Comparison of ENCODE assay signal across 13 cellular contexts in genomic region chr7:50317697-50318640, GRCh38. TPM values are rescaled to one million over a fixed set of nuclear protein-coding genes. Genes with fewer than 3 reads are reported as not detected.
A peak's percentile ranks its signal among the peaks of the same experiment; 100 is the strongest.
DNase-seq lines count a peak whose midpoint lies in the region; ATAC-seq and FAIRE-seq lines count a peak whose summit lies in the region.
"Had no signal": no experiment of that assay in that cellular context is flagged by ENCODE, and none has a peak within 500 bp of the region (broad histone marks: within the 10 kb centered on the region; RNA-seq: fewer than 3 reads in every experiment).

No MANE protein-coding gene starts in this region.

- peak overlapping the region in 15 of 21 experiments; percentile 5 to 96 (median 70) for H3K27ac ChIP-seq in skin epidermis

- H3K4me3 ChIP-seq in skin epidermis: no peak overlapping the region

- peak overlapping the region; percentile 94 to 96 for H3K4me3 Mint-ChIP-seq in activated T-cell treated with anti-CD3 and anti-CD28 coated beads, Interleukin-2, amount 50 U/mL, for 72 hours

- ATAC-seq in GM18861 (IDR thresholded peaks at IDR 0.05; ENCODE audit: unreplicated experiment) (peak; percentile 1), HG03103 (IDR thresholded peaks at IDR 0.05; ENCODE audit: low read depth, unreplicated experiment) (peak; percentile 6), GM18520 (IDR thresholded peaks at IDR 0.05; ENCODE audit: unreplicated experiment) (no peak)
- peak; percentile 39 to 41 for ATAC-seq in activated T-cell treated with anti-CD3 and anti-CD28 coated beads, Interleukin-2, amount 50 U/mL, for 72 hours (replicated peaks in 1 of 2)

- H3K4me1 Mint-ChIP-seq in activated T-cell treated with anti-CD3 and anti-CD28 coated beads, Interleukin-2, amount 50 U/mL, for 72 hours (ENCODE audit: low read depth): peaks cover 97% of the 10 kb centered on the region

- H3K27me3 Mint-ChIP-seq in activated T-cell treated with anti-CD3 and anti-CD28 coated beads, Interleukin-2, amount 50 U/mL, for 72 hours (ENCODE audit: low read depth): no peaks in the 10 kb centered on the region

- no peak for FAIRE-seq in RCC 7860 (lab: Jason Lieb, UNC)

- DNase-seq in activated T-cell treated with anti-CD3 and anti-CD28 coated beads, Interleukin-2, amount 50 U/mL, for 72 hours: no peak
- DNase-seq in RCC 7860 (ENCODE audit: low spot score): no peak
- no peak for DNase-seq in KG1 (lab: John Stamatoyannopoulos, UW)
- DNase-seq in NCI-H1105 treated with DMSO at 0.1 percent for 48 hours (lab: John Stamatoyannopoulos, UW): no peak
- DNase-seq: activated CD4-positive, alpha-beta T cell treated with anti-CD3 and anti-CD28 coated beads for 4 hours; caudate nucleus; DMS53; NCI-H1092 treated with DMSO at 0.1 percent for 48 hours had no signal

- peaks cover 33 to 69% of the 10 kb centered on the region in 2 donors for H3K36me3 Mint-ChIP-seq in activated T-cell treated with anti-CD3 and anti-CD28 coated beads, Interleukin-2, amount 50 U/mL, for 72 hours (ENCODE audit: insufficient read depth in 2 of 2)

- no peaks in the 10 kb centered on the region for H3K9me3 Mint-ChIP-seq in activated T-cell treated with anti-CD3 and anti-CD28 coated beads, Interleukin-2, amount 50 U/mL, for 72 hours

- H3K27ac Mint-ChIP-seq in activated T-cell treated with anti-CD3 and anti-CD28 coated beads, Interleukin-2, amount 50 U/mL, for 72 hours: peak overlapping the region; percentile 99

RNA-seq across cellular contexts. Expression of gene IKZF1, which starts 13.5 kb away (rescaled TPM):
- total RNA-seq in activated T-cell treated with anti-CD3 and anti-CD28 coated beads, Interleukin-2, amount 50 U/mL, for 72 hours: 100 to 1,000 TPM; 427 to 504 TPM
- total RNA-seq: RPMI7951 had no signal
